8 cellular contexts compared by ENCODE assay signal in genomic region chr3:116863842-116864626, GRCh38.
DNase-seq lines count a peak whose midpoint lies in the region; ATAC-seq, FAIRE-seq and TF ChIP-seq lines count a peak whose summit lies in the region.

No MANE protein-coding gene starts in this region.

- no peaks in the 10 kb centered on the region for H3K27me3 Mint-ChIP-seq in T-helper 2 cell treated with Interferon-gamma antibody and Interleukin-4, amounts not matched to agents 5 μg/mL and 100 μg/mL, for 36 hours (ENCODE audit: low read depth)

- TF ChIP-seq CTCF in astrocyte of the cerebellum (IDR thresholded peaks at IDR 0.05; ENCODE audit: low read depth, low read length, missing control alignments) = peak; percentile 60

- ATAC-seq in GM21619 (IDR thresholded peaks at IDR 0.05; ENCODE audit: unreplicated experiment) = peak; percentile 45
- ATAC-seq in HG03095 (IDR thresholded peaks at IDR 0.05; ENCODE audit: unreplicated experiment) = no peak

- no peaks in the 10 kb centered on the region for H3K9me3 Mint-ChIP-seq in T-helper 2 cell treated with Interferon-gamma antibody and Interleukin-4, amounts not matched to agents 5 μg/mL and 100 μg/mL, for 36 hours

- peak; percentile 1 for DNase-seq in CD1c-positive myeloid dendritic cell (ENCODE audit: extremely low spot score)
- peak; percentile 7 for DNase-seq in NCI-H1694 treated with DMSO at 0.1 percent for 48 hours (lab: John Stamatoyannopoulos, UW)
- peak; percentile 45 for DNase-seq in astrocyte of the cerebellum (ENCODE audit: low read depth)
- peak in 29 of 49 donors; percentile 0 to 42 (median 9) for DNase-seq in substantia nigra (lab: John Stamatoyannopoulos, UW)
- DNase-seq in T-helper 2 cell treated with Interferon-gamma antibody and Interleukin-4, amounts not matched to agents 5 μg/mL and 100 μg/mL, for 36 hours (ENCODE audit: low spot score) = no peak

- peak; percentile 56 for FAIRE-seq in islet of Langerhans (lab: Jason Lieb, UNC)

- no peaks in the 10 kb centered on the region for H3K4me1 Mint-ChIP-seq in T-helper 2 cell treated with Interferon-gamma antibody and Interleukin-4, amounts not matched to agents 5 μg/mL and 100 μg/mL, for 36 hours (ENCODE audit: low read depth)

- in situ Hi-C loops in astrocyte of the cerebellum (cut with HindIII; ENCODE audit: low sequenced_read_pairs) = no loop called here

- no peak overlapping the region for H3K4me3 Mint-ChIP-seq in T-helper 2 cell treated with Interferon-gamma antibody and Interleukin-4, amounts not matched to agents 5 μg/mL and 100 μg/mL, for 36 hours

- no peaks in the 10 kb centered on the region for H3K36me3 Mint-ChIP-seq in T-helper 2 cell treated with Interferon-gamma antibody and Interleukin-4, amounts not matched to agents 5 μg/mL and 100 μg/mL, for 36 hours (ENCODE audit: low read depth)

- H3K4me3 ChIP-seq in astrocyte of the cerebellum (ENCODE audit: low read depth, low read length) = peak overlapping the region; percentile 39

- no peak overlapping the region for H3K27ac ChIP-seq in substantia nigra (ENCODE audit: low read depth, low read length, poor library complexity, severe bottlenecking)

- no peak overlapping the region for H3K27ac Mint-ChIP-seq in T-helper 2 cell treated with Interferon-gamma antibody and Interleukin-4, amounts not matched to agents 5 μg/mL and 100 μg/mL, for 36 hours
